In the genomic region with DNA sequence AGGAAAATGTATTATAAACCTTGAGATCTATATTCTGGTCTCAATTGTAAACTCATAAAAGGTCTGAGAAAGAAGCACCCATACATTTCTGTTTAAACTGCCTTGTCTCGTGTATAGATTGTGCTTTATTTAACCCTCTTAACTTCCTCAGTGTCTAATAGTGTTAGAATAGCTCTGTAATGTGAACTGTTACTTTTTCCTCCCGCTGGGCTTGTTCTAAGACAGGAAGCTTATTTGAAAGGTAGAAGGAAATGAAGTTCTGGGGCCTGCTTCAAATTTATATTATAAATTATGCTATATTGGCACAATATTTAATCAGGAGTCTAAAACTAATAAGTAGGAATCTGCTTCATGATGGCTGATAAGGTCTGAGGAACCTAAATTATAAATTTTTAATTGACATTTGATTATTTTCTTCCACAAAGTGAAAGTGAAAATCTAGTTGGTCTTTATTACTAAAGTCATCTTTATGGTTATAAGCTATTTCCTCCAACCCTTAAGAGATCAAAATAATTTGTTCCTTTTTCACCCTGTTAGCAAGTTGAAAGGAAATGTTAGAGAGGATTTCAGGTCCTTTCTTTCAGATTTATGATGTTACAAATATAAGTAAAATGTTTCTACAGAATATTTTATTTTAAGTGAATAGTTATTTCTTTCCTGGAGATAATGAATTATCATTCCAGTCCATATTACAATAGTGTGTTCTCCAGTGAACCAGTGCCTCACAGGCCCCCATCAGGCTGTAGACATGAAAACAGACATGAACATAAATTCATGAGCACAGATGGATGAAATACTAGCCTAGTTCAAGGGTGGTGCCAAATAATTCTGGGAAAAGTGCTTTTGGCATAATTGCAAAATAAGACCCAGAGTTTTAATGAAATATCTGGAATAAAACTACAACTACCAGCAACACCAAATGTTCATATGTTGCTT, we compare ENCODE assay signal across 11 cellular contexts. TPM values are rescaled to one million over a fixed set of nuclear protein-coding genes. Genes with fewer than 3 reads are reported as not detected.
A peak's percentile ranks its signal among the peaks of the same experiment; 100 is the strongest.
DNase-seq lines count a peak whose midpoint lies in the region; ATAC-seq and TF ChIP-seq lines count a peak whose summit lies in the region.
"Had no signal": no experiment of that assay in that cellular context is flagged by ENCODE, and none has a peak within 500 bp of the region (broad histone marks: within the 10 kb centered on the region; RNA-seq: fewer than 3 reads in every experiment).

No MANE protein-coding gene starts in this region.

- DNase-seq in NOMO-1 treated with DMSO at 0.1 percent for 48 hours (lab: John Stamatoyannopoulos, UW; ENCODE audit: unreplicated experiment) (peak; percentile 6), NOMO-1 treated with dmso at 0.1 percent for 144 hours (lab: John Stamatoyannopoulos, UW; ENCODE audit: unreplicated experiment) (no peak), prostate gland (ENCODE audit: low spot score) (no peak), COR-L47 (lab: John Stamatoyannopoulos, UW) (no peak), posterior cingulate gyrus (no peak)
- DNase-seq in activated CD4-positive, alpha-beta memory T cell treated with anti-CD3 and anti-CD28 coated beads, Interleukin-2, amount 10 ng/mL, durations not matched to agents 7 days and 5 days = no peak
- DNase-seq: hippocampal formation, NCI-H1930, T1000 had no signal

- H3K9me3 Mint-ChIP-seq in activated CD4-positive, alpha-beta memory T cell treated with anti-CD3 and anti-CD28 coated beads, Interleukin-2, amount 10 ng/mL, durations not matched to agents 7 days and 5 days = no peaks in the 10 kb centered on the region

- H3K27ac Mint-ChIP-seq in activated CD4-positive, alpha-beta memory T cell treated with anti-CD3 and anti-CD28 coated beads, Interleukin-2, amount 10 ng/mL, durations not matched to agents 7 days and 5 days = peak overlapping the region; percentile 79

- POLR2A ChIA-PET in activated CD4-positive, alpha-beta memory T cell treated with anti-CD3 and anti-CD28 coated beads, Interleukin-2, amount 10 ng/mL, durations not matched to agents 7 days and 5 days (lab: Charles Lee) = interaction anchor here (0.5 to 3.6 kb wide), 7 partner anchors 9 to 465 kb away, joined by 3 to 25 read pairs (median 4); partner anchors contain the start of genes GLS and NEMP2

- intact Hi-C loops in prostate gland (cut with DNase I) = no loop called here
- intact Hi-C loops in posterior cingulate gyrus (cut with DNase I) = no loop called here

- TF ChIP-seq POLR2A in prostate gland (IDR thresholded peaks at IDR 0.05) = no peak

- H3K27me3 ChIP-seq in prostate gland (replicated peaks; ENCODE audit: insufficient read depth) = no peaks in the 10 kb centered on the region

- peak overlapping the region; percentile 63 for H3K4me3 Mint-ChIP-seq in activated CD4-positive, alpha-beta memory T cell treated with anti-CD3 and anti-CD28 coated beads, Interleukin-2, amount 10 ng/mL, durations not matched to agents 7 days and 5 days

- no peaks in the 10 kb centered on the region for H3K27me3 Mint-ChIP-seq in activated CD4-positive, alpha-beta memory T cell treated with anti-CD3 and anti-CD28 coated beads, Interleukin-2, amount 10 ng/mL, durations not matched to agents 7 days and 5 days

- WGBS in prostate gland = 66% methylated on average over 2 of the region's 2 CpGs

- H3K36me3 ChIP-seq in prostate gland = no peaks in the 10 kb centered on the region

- no peaks in the 10 kb centered on the region for H3K9me3 ChIP-seq in prostate gland

- H3K36me3 Mint-ChIP-seq in activated CD4-positive, alpha-beta memory T cell treated with anti-CD3 and anti-CD28 coated beads, Interleukin-2, amount 10 ng/mL, durations not matched to agents 7 days and 5 days (ENCODE audit: low read depth) = peaks cover 37% of the 10 kb centered on the region

- no peak overlapping the region for H3K4me3 ChIP-seq in prostate gland

- peak overlapping the region; percentile 24 to 41 for H3K27ac ChIP-seq in prostate gland

- CTCF ChIA-PET in activated CD4-positive, alpha-beta memory T cell treated with anti-CD3 and anti-CD28 coated beads, Interleukin-2, amount 10 ng/mL, durations not matched to agents 7 days and 5 days (lab: Charles Lee) = interaction anchor here (1.2 kb wide), 1 partner anchor 17 kb away, joined by 4 read pairs; no protein-coding TSS in a partner anchor

- peaks cover 33% of the 10 kb centered on the region for H3K4me1 Mint-ChIP-seq in activated CD4-positive, alpha-beta memory T cell treated with anti-CD3 and anti-CD28 coated beads, Interleukin-2, amount 10 ng/mL, durations not matched to agents 7 days and 5 days

- no peak for TF ChIP-seq CTCF in prostate gland (IDR thresholded peaks at IDR 0.05)

- peaks cover 12% of the 10 kb centered on the region for H3K4me1 ChIP-seq in prostate gland (replicated peaks)

- ATAC-seq in HG03095 (IDR thresholded peaks at IDR 0.05; ENCODE audit: unreplicated experiment) (peak; percentile 52), HG03135 (IDR thresholded peaks at IDR 0.05; ENCODE audit: unreplicated experiment) (no peak)

RNA-seq across cellular contexts. Expression of gene MFSD6, which starts 7.9 kb away (rescaled TPM):
- 10 to 100 TPM; 36.6 to 39.0 TPM for total RNA-seq in activated CD4-positive, alpha-beta memory T cell treated with anti-CD3 and anti-CD28 coated beads, Interleukin-2, amount 10 ng/mL, durations not matched to agents 7 days and 5 days
- total RNA-seq in prostate gland = 100 to 1,000 TPM in 1 of 2 donors, 10 to 100 TPM in 1; 89.1 to 114 TPM
